In the genomic region with DNA sequence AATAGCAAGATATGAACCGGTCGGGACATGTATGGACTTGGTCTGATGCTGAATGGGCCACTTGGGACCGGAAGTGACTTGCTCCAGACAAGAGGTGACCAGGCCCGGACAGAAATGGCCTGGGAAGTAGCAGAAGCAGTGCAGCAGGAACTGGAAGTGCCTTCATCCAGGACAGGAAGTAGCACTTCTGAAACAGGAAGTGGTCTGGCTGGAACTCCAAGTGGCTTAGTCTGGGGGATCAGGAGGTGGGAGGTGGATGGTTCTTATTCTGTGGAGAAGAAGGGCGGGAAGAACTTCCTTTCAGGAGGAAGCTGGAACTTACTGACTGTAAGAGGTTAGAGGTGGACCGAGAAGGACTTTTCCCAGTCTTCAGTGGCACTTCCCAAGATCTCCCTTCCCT, we compare ENCODE assay signal across 23 cellular contexts. TPM values are rescaled to one million over a fixed set of nuclear protein-coding genes. Genes with fewer than 3 reads are reported as not detected.
DNase-seq lines count a peak whose midpoint lies in the region; ATAC-seq, FAIRE-seq and TF ChIP-seq lines count a peak whose summit lies in the region.
"Had no signal": no experiment of that assay in that cellular context is flagged by ENCODE, and none has a peak within 500 bp of the region (broad histone marks: within the 10 kb centered on the region; RNA-seq: fewer than 3 reads in every experiment).

No MANE protein-coding gene starts in this region.

- TF ChIP-seq POLR2A in esophagus muscularis mucosa (IDR thresholded peaks at IDR 0.05; ENCODE audit: low read depth): no peak

- dilution Hi-C loops in keratinocyte (cut with MboI; ENCODE audit: extremely low pct_ligation_motif_present, low sequenced_read_pairs): no loop called here

- no peaks in the 10 kb centered on the region for H3K9me3 ChIP-seq in Karpas-422 (ENCODE audit: low read length)
- no peaks in the 10 kb centered on the region for H3K9me3 ChIP-seq in keratinocyte (ENCODE audit: control insufficient read depth, low read depth, low read length)
- H3K9me3 ChIP-seq in esophagus muscularis mucosa: no peaks in the 10 kb centered on the region
- no peaks in the 10 kb centered on the region for H3K9me3 ChIP-seq in smooth muscle cell (replicated peaks; ENCODE audit: low read depth)
- H3K9me3 ChIP-seq: SJCRH30, uterus had no signal

- H3K9ac ChIP-seq in Karpas-422 (ENCODE audit: low read length) (no peak overlapping the region), keratinocyte (ENCODE audit: control insufficient read depth, extremely low read depth, insufficient read depth, low read length) (no peak overlapping the region), smooth muscle cell (ENCODE audit: low read depth) (no peak overlapping the region)

- no peak overlapping the region for H3K27ac ChIP-seq in Karpas-422 (ENCODE audit: low read length)
- H3K27ac ChIP-seq in RWPE1: peak overlapping the region; percentile 32; the same call in 1 of the 2 replicates
- no peak overlapping the region for H3K27ac ChIP-seq in keratinocyte (ENCODE audit: control insufficient read depth, insufficient read depth, low read length)
- no peak overlapping the region for H3K27ac ChIP-seq in esophagus muscularis mucosa (replicated peaks in 1 of 4)
- no peak overlapping the region for H3K27ac ChIP-seq in smooth muscle cell (ENCODE audit: low read depth)
- H3K27ac ChIP-seq: C4-2B, SJCRH30, uterus had no signal

- H3K4me1 ChIP-seq in Karpas-422 (ENCODE audit: low read length) (peaks cover 10% of the 10 kb centered on the region), keratinocyte (ENCODE audit: control insufficient read depth, extremely low read depth, insufficient read depth, low read length) (peaks cover 11% of the 10 kb centered on the region), esophagus muscularis mucosa (peaks cover 4 to 6% (median 5%) of the 10 kb centered on the region in 4 donors), smooth muscle cell (ENCODE audit: low read depth) (peaks cover 14% of the 10 kb centered on the region)
- H3K4me1 ChIP-seq: SJCRH30 had no signal

- TF ChIP-seq CTCF in RWPE1 (conservative IDR thresholded peaks at IDR 0.05; ENCODE audit: low read depth) (no peak), keratinocyte (optimal IDR thresholded peaks at IDR 0.05 in 1 of 3, IDR thresholded peaks at IDR 0.05 in 1 of 3, conservative IDR thresholded peaks at IDR 0.05 in 1 of 3; ENCODE audit: extremely low read depth in 1 of 3, insufficient read depth in 2 of 3, low read length in 3 of 3) (no peak), esophagus muscularis mucosa (IDR thresholded peaks at IDR 0.05) (no peak), smooth muscle cell (IDR thresholded peaks at IDR 0.05; ENCODE audit: borderline replicate concordance, insufficient read depth, poor library complexity, severe bottlenecking) (no peak)

- POLR2A ChIA-PET in RWPE1 (lab: Yijun Ruan, JAX; ENCODE audit: low non-redundant PET): no interaction called here

- no peak overlapping the region for H3K4me2 ChIP-seq in Karpas-422 (ENCODE audit: low read depth, low read length, poor library complexity, severe bottlenecking)
- H3K4me2 ChIP-seq in keratinocyte (ENCODE audit: control insufficient read depth, extremely low read depth, insufficient read depth, low read depth, low read length): no peak overlapping the region
- no peak overlapping the region for H3K4me2 ChIP-seq in smooth muscle cell

- intact Hi-C loops in esophagus muscularis mucosa (cut with DNase I): no loop called here

- no peak for FAIRE-seq in keratinocyte (lab: Jason Lieb, UNC)
- FAIRE-seq: D721Med had no signal

- TF ChIP-seq EP300 in esophagus muscularis mucosa (IDR thresholded peaks at IDR 0.05): no peak

- H3K36me3 ChIP-seq in Karpas-422 (ENCODE audit: insufficient read depth, low read length) (no peaks in the 10 kb centered on the region), keratinocyte (ENCODE audit: control insufficient read depth in 2 of 2, extremely low read depth in 1 of 2, insufficient read depth in 2 of 2, low read length in 2 of 2) (no peaks in the 10 kb centered on the region), esophagus muscularis mucosa (no peaks in the 10 kb centered on the region), smooth muscle cell (ENCODE audit: low read depth) (no peaks in the 10 kb centered on the region)
- H3K36me3 ChIP-seq: SJCRH30, uterus had no signal

- H3K27me3 ChIP-seq in Karpas-422 (ENCODE audit: low read length) (no peaks in the 10 kb centered on the region), keratinocyte (ENCODE audit: control insufficient read depth, extremely low read depth, insufficient read depth, low read length) (peaks cover 25% of the 10 kb centered on the region), esophagus muscularis mucosa (peaks cover 0 to 100% (median 39%) of the 10 kb centered on the region in 4 donors), smooth muscle cell (ENCODE audit: low read depth) (peaks cover 20% of the 10 kb centered on the region)
- H3K27me3 ChIP-seq: SJCRH30, uterus had no signal

- no peaks in the 10 kb centered on the region for H3K9me2 ChIP-seq in Karpas-422 (replicated peaks; ENCODE audit: insufficient read depth, low read length)

- DNase-seq in CD1c-positive myeloid dendritic cell (ENCODE audit: extremely low spot score) (peak; percentile 64), Karpas-422 (peak; percentile 56), RWPE1 (ENCODE audit: low spot score) (no peak), keratinocyte (ENCODE audit: low read depth, low spot score) (no peak), esophagus muscularis mucosa (ENCODE audit: extremely low spot score) (no peak), smooth muscle cell (lab: John Stamatoyannopoulos, UW; ENCODE audit: unreplicated experiment) (no peak)
- DNase-seq in activated CD8-positive, alpha-beta memory T cell treated with anti-CD3 and anti-CD28 coated beads, Interleukin-2, amount 50 U/mL, for 4 hours: no peak
- DNase-seq: ACHN; activated CD4-positive, alpha-beta T cell treated with anti-CD3 and anti-CD28 coated beads, Interleukin-2, amount 50 U/mL, for 1 hour; cortex of kidney; EL; head of caudate nucleus; NCI-H187; NCI-H526 treated with DMSO at 0.1 percent for 48 hours; nephron progenitor cell; SJCRH30; T-cell; uterus had no signal

- H3F3A ChIP-seq in smooth muscle cell (ENCODE audit: low read depth): peaks cover 3% of the 10 kb centered on the region

- H3K79me2 ChIP-seq in Karpas-422 (ENCODE audit: low read length): no peaks in the 10 kb centered on the region
- H3K79me2 ChIP-seq in keratinocyte (ENCODE audit: control insufficient read depth, insufficient read depth, low read length): no peaks in the 10 kb centered on the region
- no peaks in the 10 kb centered on the region for H3K79me2 ChIP-seq in smooth muscle cell (ENCODE audit: low read depth)

- peak overlapping the region; percentile 81 for H2AFZ ChIP-seq in Karpas-422 (ENCODE audit: low read length)
- H2AFZ ChIP-seq in keratinocyte (ENCODE audit: control insufficient read depth, low read length): peak overlapping the region; percentile 63
- H2AFZ ChIP-seq in smooth muscle cell (ENCODE audit: low read depth): no peak overlapping the region

- H3K4me3 ChIP-seq in Karpas-422 (ENCODE audit: low read length) (no peak overlapping the region), keratinocyte (ENCODE audit: control insufficient read depth in 2 of 3, extremely low read depth in 1 of 3, insufficient read depth in 2 of 3, low read depth in 1 of 3, low read length in 3 of 3) (no peak overlapping the region), esophagus muscularis mucosa (no peak overlapping the region), smooth muscle cell (no peak overlapping the region)
- H3K4me3 ChIP-seq: SJCRH30, uterus had no signal

- H4K20me1 ChIP-seq in Karpas-422 (ENCODE audit: insufficient read depth, low read depth, low read length) (no peaks in the 10 kb centered on the region), keratinocyte (ENCODE audit: control insufficient read depth, extremely low read depth, insufficient read depth, low read length) (no peaks in the 10 kb centered on the region), smooth muscle cell (ENCODE audit: low read depth) (no peaks in the 10 kb centered on the region)

- 78% methylated on average over 6 of the region's 6 CpGs for WGBS in esophagus muscularis mucosa
- 86% methylated on average over 6 of the region's 6 CpGs for WGBS in smooth muscle cell (ENCODE audit: low lambda C conversion rate)

- CTCF ChIA-PET in RWPE1 (lab: Yijun Ruan, JAX): no interaction called here

- ATAC-seq in GM19328 (IDR thresholded peaks at IDR 0.05; ENCODE audit: unreplicated experiment): no peak
- ATAC-seq: stimulated activated effector memory CD8-positive, alpha-beta T cell treated with anti-CD3 and anti-CD28 coated beads, Interleukin-12 subunit alpha, Interleukin-12 subunit beta, amount 100 ng/mL, for 72 hours; T-cell had no signal

- no peaks in the 10 kb centered on the region for H3K9me1 ChIP-seq in keratinocyte (ENCODE audit: control insufficient read depth, extremely low read depth, insufficient read depth, low read length)

RNA-seq across cellular contexts. Expression of a gene that starts 5.3 kb away (rescaled TPM):
- not detected in 2 replicates for total RNA-seq in Karpas-422 (2014; rRNA removed; shearing (Covaris generic); ENCODE audit: low replicate concordance)
- 3.1 to 4.1 TPM (median 3.1 TPM) in 3 replicates for polyA plus RNA-seq in keratinocyte
- polyA plus RNA-seq in keratinocyte (2011; ENCODE audit: low read depth): 0.24 TPM
- polyA plus RNA-seq in keratinocyte (2011; cell fraction: cytosol; rRNA removed): 2.1 and 2.3 TPM in 2 replicates
- 3.3 and 4.3 TPM in 2 replicates for polyA plus RNA-seq in keratinocyte (2011; cell fraction: nucleus; rRNA removed)
- 0.48 and 3.3 TPM in 2 replicates for polyA plus RNA-seq in keratinocyte (2012; ENCODE audit: low replicate concordance)
- 3.7 to 4.0 TPM (median 4.0 TPM) in 3 replicates for polyA minus RNA-seq in keratinocyte
- polyA minus RNA-seq in keratinocyte (2011; cell fraction: cytosol; rRNA and poly(A)+ RNA removed): 2.3 TPM
- 0.95 and 2.0 TPM in 2 replicates for polyA minus RNA-seq in keratinocyte (2011; cell fraction: nucleus; rRNA and poly(A)+ RNA removed)
- total RNA-seq in esophagus muscularis mucosa: under 1 TPM; 0.17 to 0.42 (median 0.33) TPM
- total RNA-seq in smooth muscle cell: 4.8 and 8.1 TPM in 2 replicates
- 6.2 and 6.7 TPM in 2 replicates for polyA plus RNA-seq in smooth muscle cell

RNA-seq across cellular contexts. Expression of a gene that starts 7.2 kb away (rescaled TPM):
- total RNA-seq in Karpas-422 (2014; rRNA removed; shearing (Covaris generic); ENCODE audit: low replicate concordance): not detected in 2 replicates
- polyA plus RNA-seq in keratinocyte (0.13 to 0.36 TPM (median 0.13 TPM) in 3 replicates), smooth muscle cell (not detected in 2 replicates)
- not detected for polyA plus RNA-seq in keratinocyte (2011; ENCODE audit: low read depth)
- polyA plus RNA-seq in keratinocyte (2011; cell fraction: cytosol; rRNA removed): 0.12 and 0.14 TPM in 2 replicates
- 0.39 and 0.52 TPM in 2 replicates for polyA plus RNA-seq in keratinocyte (2011; cell fraction: nucleus; rRNA removed)
- 0.03 and 0.25 TPM in 2 replicates for polyA plus RNA-seq in keratinocyte (2012; ENCODE audit: low replicate concordance)
- polyA minus RNA-seq in keratinocyte: 0.10 to 0.92 TPM (median 0.13 TPM) in 3 replicates
- not detected for polyA minus RNA-seq in keratinocyte (2011; cell fraction: cytosol; rRNA and poly(A)+ RNA removed)
- polyA minus RNA-seq in keratinocyte (2011; cell fraction: nucleus; rRNA and poly(A)+ RNA removed): 0.11 and 0.54 TPM in 2 replicates
- total RNA-seq in esophagus muscularis mucosa (under 1 TPM; under 0.01 to 0.17 (median 0.06) TPM), smooth muscle cell (0.49 TPM in 1 of 2 replicates, not detected in the other)
- total RNA-seq: SJCRH30, T-cell had no signal

RNA-seq across cellular contexts. Expression of a gene that starts 22.1 kb away (rescaled TPM):
- 10.4 and 19.0 TPM in 2 replicates for total RNA-seq in Karpas-422 (2014; rRNA removed; shearing (Covaris generic); ENCODE audit: low replicate concordance)
- 7.7 to 10.6 TPM (median 8.2 TPM) in 3 replicates for polyA plus RNA-seq in keratinocyte
- 4.2 TPM for polyA plus RNA-seq in keratinocyte (2011; ENCODE audit: low read depth)
- 5.0 and 7.1 TPM in 2 replicates for polyA plus RNA-seq in keratinocyte (2011; cell fraction: cytosol; rRNA removed)
- polyA plus RNA-seq in keratinocyte (2011; cell fraction: nucleus; rRNA removed): 10.7 and 12.3 TPM in 2 replicates
- 5.3 and 11.5 TPM in 2 replicates for polyA plus RNA-seq in keratinocyte (2012; ENCODE audit: low replicate concordance)
- polyA minus RNA-seq in keratinocyte: 5.6 to 12.4 TPM (median 5.7 TPM) in 3 replicates
- 11.5 TPM for polyA minus RNA-seq in keratinocyte (2011; cell fraction: cytosol; rRNA and poly(A)+ RNA removed)
- polyA minus RNA-seq in keratinocyte (2011; cell fraction: nucleus; rRNA and poly(A)+ RNA removed): 3.0 and 4.3 TPM in 2 replicates
- total RNA-seq in esophagus muscularis mucosa: 1 to 10 TPM; 3.3 to 6.4 (median 3.8) TPM
- 8.2 and 8.9 TPM in 2 replicates for total RNA-seq in smooth muscle cell
- 17.1 and 18.9 TPM in 2 replicates for polyA plus RNA-seq in smooth muscle cell

RNA-seq across cellular contexts. Expression of a gene that starts 23.1 kb away (rescaled TPM):
- total RNA-seq in Karpas-422 (2014; rRNA removed; shearing (Covaris generic); ENCODE audit: low replicate concordance): 11.0 and 14.0 TPM in 2 replicates
- polyA plus RNA-seq in keratinocyte (14.3 to 60.6 TPM (median 22.0 TPM) in 3 replicates), smooth muscle cell (21.1 and 27.6 TPM in 2 replicates)
- 16.8 TPM for polyA plus RNA-seq in keratinocyte (2011; ENCODE audit: low read depth)
- polyA plus RNA-seq in keratinocyte (2011; cell fraction: cytosol; rRNA removed): 35.0 and 36.1 TPM in 2 replicates
- 36.5 and 39.6 TPM in 2 replicates for polyA plus RNA-seq in keratinocyte (2011; cell fraction: nucleus; rRNA removed)
- polyA plus RNA-seq in keratinocyte (2012; ENCODE audit: low replicate concordance): 50.1 and 53.5 TPM in 2 replicates
- polyA minus RNA-seq in keratinocyte: 25.2 to 92.7 TPM (median 31.7 TPM) in 3 replicates
- 33.6 TPM for polyA minus RNA-seq in keratinocyte (2011; cell fraction: cytosol; rRNA and poly(A)+ RNA removed)
- 12.7 and 25.4 TPM in 2 replicates for polyA minus RNA-seq in keratinocyte (2011; cell fraction: nucleus; rRNA and poly(A)+ RNA removed)
- total RNA-seq in esophagus muscularis mucosa (10 to 100 TPM; 14.9 to 18.3 (median 16.1) TPM), smooth muscle cell (25.4 and 55.1 TPM in 2 replicates)

RNA-seq across cellular contexts. Expression of a gene that starts 59.6 kb away (rescaled TPM):
- not detected in 2 replicates for total RNA-seq in Karpas-422 (2014; rRNA removed; shearing (Covaris generic); ENCODE audit: low replicate concordance)
- not detected in 3 replicates for polyA plus RNA-seq in keratinocyte
- not detected for polyA plus RNA-seq in keratinocyte (2011; ENCODE audit: low read depth)
- not detected in 2 replicates for polyA plus RNA-seq in keratinocyte (2011; cell fraction: cytosol; rRNA removed)
- polyA plus RNA-seq in keratinocyte (2011; cell fraction: nucleus; rRNA removed): not detected in 2 replicates
- polyA plus RNA-seq in keratinocyte (2012; ENCODE audit: low replicate concordance): not detected in 2 replicates
- not detected in 3 replicates for polyA minus RNA-seq in keratinocyte
- polyA minus RNA-seq in keratinocyte (2011; cell fraction: cytosol; rRNA and poly(A)+ RNA removed): not detected
- polyA minus RNA-seq in keratinocyte (2011; cell fraction: nucleus; rRNA and poly(A)+ RNA removed): not detected in 2 replicates
- total RNA-seq in esophagus muscularis mucosa: 1 to 10 TPM; 1.6 to 2.9 (median 2.2) TPM
- 0.27 and 0.85 TPM in 2 replicates for total RNA-seq in smooth muscle cell
- polyA plus RNA-seq in smooth muscle cell: 4.1 and 4.4 TPM in 2 replicates
- total RNA-seq: H4 had no signal

Comparison
In these comparisons a context has a peak if more than half of its experiments do, and no peak if none do; other contexts are left out.
1. DNase-seq: peak in CD1c-positive myeloid dendritic cell (single experiment) and Karpas-422 (single experiment); none in RWPE1 (single experiment), keratinocyte (single experiment), esophagus muscularis mucosa (single experiment), smooth muscle cell (single experiment) and activated CD8-positive, alpha-beta memory T cell treated with anti-CD3 and anti-CD28 coated beads, Interleukin-2, amount 50 U/mL, for 4 hours (single experiment).